ENCODE assay signal across 19 cellular contexts in the genomic region with DNA sequence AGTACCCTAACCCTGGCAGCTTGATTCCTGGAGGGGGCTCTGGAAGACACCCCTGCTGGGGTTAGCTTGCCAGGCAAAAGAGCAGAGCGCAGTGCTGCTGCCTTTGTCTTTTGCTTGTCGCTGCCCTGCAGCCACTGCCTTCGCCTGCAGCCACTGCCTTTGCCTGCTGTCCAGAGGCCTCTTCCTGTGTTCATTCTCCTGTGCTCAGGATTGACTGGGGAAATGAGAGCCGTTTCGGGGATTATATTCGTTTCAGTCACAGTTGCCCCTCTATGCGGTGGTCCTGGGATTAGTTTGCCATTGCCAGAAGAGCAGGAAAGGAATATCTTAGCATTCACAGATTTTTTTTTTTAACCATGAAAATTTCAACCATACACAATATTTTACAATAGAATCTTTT.
"Had no signal": no experiment of that assay in that cellular context is flagged by ENCODE, and none has a peak within 500 bp of the region (broad histone marks: within the 10 kb centered on the region; RNA-seq: fewer than 3 reads in every experiment).

No MANE protein-coding gene starts in this region.

- H3K27me3 Mint-ChIP-seq: activated CD8-positive, alpha-beta memory T cell treated with anti-CD3 and anti-CD28 coated beads, Interleukin-2, amount 10 ng/mL, durations not matched to agents 7 days and 5 days; T-cell had no signal

- H3K4me3 Mint-ChIP-seq: activated CD8-positive, alpha-beta memory T cell treated with anti-CD3 and anti-CD28 coated beads, Interleukin-2, amount 10 ng/mL, durations not matched to agents 7 days and 5 days; activated T-cell treated with anti-CD3 and anti-CD28 coated beads, Interleukin-2, amount 50 U/mL, for 4 hours; mesothelial cell of epicardium had no signal

- H3K27ac ChIP-seq: ascending aorta, colonic mucosa, epithelial cell of prostate, heart right ventricle, suprapubic skin, upper lobe of left lung had no signal

- ATAC-seq: activated CD8-positive, alpha-beta memory T cell treated with anti-CD3 and anti-CD28 coated beads, Interleukin-2, amount 10 ng/mL, durations not matched to agents 7 days and 5 days had no signal

- H3K9me3 Mint-ChIP-seq: activated T-cell treated with anti-CD3 and anti-CD28 coated beads, Interleukin-2, amount 50 U/mL, for 4 hours; mesothelial cell of epicardium; T-cell had no signal

- H3K27ac Mint-ChIP-seq: activated CD8-positive, alpha-beta memory T cell treated with anti-CD3 and anti-CD28 coated beads, Interleukin-2, amount 10 ng/mL, durations not matched to agents 7 days and 5 days had no signal

- H3K4me1 ChIP-seq: ascending aorta, colonic mucosa had no signal

- DNase-seq: activated CD4-positive, alpha-beta T cell treated with anti-CD3 and anti-CD28 coated beads, Interleukin-2, amount 50 U/mL, for 4 hours; activated CD4-positive, CD25-positive, alpha-beta regulatory T cell treated with anti-CD3 and anti-CD28 coated beads, Interleukin-2, amount 50 U/mL, for 72 hours; activated CD8-positive, alpha-beta memory T cell treated with anti-CD3 and anti-CD28 coated beads, Interleukin-2, amount 10 ng/mL, durations not matched to agents 7 days and 5 days; activated gamma-delta T cell treated with Interleukin-2 at 50 U/mL for 16 hours; activated T-cell treated with anti-CD3 and anti-CD28 coated beads, Interleukin-2, amount 50 U/mL, for 4 hours; colonic mucosa; effector CD8-positive, alpha-beta T cell; gastrocnemius medialis; heart right ventricle; occipital lobe; stimulated activated CD4-positive, alpha-beta T cell treated with anti-CD3 and anti-CD28 coated beads, Interleukin-12 subunit alpha, Interleukin-12 subunit beta, amount 100 ng/mL, for 4 hours; stimulated activated CD4-positive, alpha-beta T cell treated with anti-CD3 and anti-CD28 coated beads, Interleukin-2, amount 100 ng/mL, for 48 hours; stimulated activated naive CD8-positive, alpha-beta T cell treated with anti-CD3 and anti-CD28 coated beads, Interleukin-15, Interleukin-2, amounts not matched to agents 100 U/mL and 50 U/mL, for 24 hours had no signal

- H3K27me3 ChIP-seq: ascending aorta, colonic mucosa, gastrocnemius medialis, heart right ventricle, suprapubic skin, upper lobe of left lung had no signal

- H3K9me3 ChIP-seq: ascending aorta, colonic mucosa, gastrocnemius medialis, heart right ventricle, suprapubic skin, upper lobe of left lung had no signal

- H3K4me3 ChIP-seq: ascending aorta, colonic mucosa, gastrocnemius medialis, heart right ventricle, suprapubic skin, upper lobe of left lung had no signal

- H3K36me3 ChIP-seq: colonic mucosa had no signal
